Comparison of ENCODE assay signal across 10 cellular contexts in genomic region chr11:125071408-125071807, GRCh38. TPM values are rescaled to one million over a fixed set of nuclear protein-coding genes. Genes with fewer than 3 reads are reported as not detected.
DNase-seq lines count a peak whose midpoint lies in the region; ATAC-seq and TF ChIP-seq lines count a peak whose summit lies in the region.
"Had no signal": no experiment of that assay in that cellular context is flagged by ENCODE, and none has a peak within 500 bp of the region (broad histone marks: within the 10 kb centered on the region; RNA-seq: fewer than 3 reads in every experiment).

No MANE protein-coding gene starts in this region.

- no peak overlapping the region for H3T11ph ChIP-seq in H9 (ENCODE audit: low read length)

- no peaks in the 10 kb centered on the region for H3K36me3 ChIP-seq in PC-3 (ENCODE audit: low read depth, low read length)
- H3K36me3 ChIP-seq in left ventricle myocardium inferior: no peaks in the 10 kb centered on the region

- intact Hi-C loops in PC-3 (cut with micrococcal nuclease): no loop called here
- intact Hi-C loops in left ventricle myocardium inferior (cut with micrococcal nuclease): no loop called here

- DNase-seq in H9 (peak; percentile 27), PC-3 (peak; percentile 62), left ventricle myocardium inferior (no peak), COLO668 (lab: John Stamatoyannopoulos, UW; ENCODE audit: unreplicated experiment) (no peak), G401 (ENCODE audit: low spot score) (no peak), NCI-H2029 treated with DMSO at 0.1 percent for 48 hours (lab: John Stamatoyannopoulos, UW) (no peak)
- DNase-seq: activated effector memory CD4-positive, alpha-beta T cell treated with Interleukin-2 at 50 U/mL for 16 hours; NCI-H446 treated with DMSO at 0.1 percent for 48 hours had no signal

- H3K27me3 ChIP-seq in H9 (ENCODE audit: insufficient read depth, low read length): no peaks in the 10 kb centered on the region
- no peaks in the 10 kb centered on the region for H3K27me3 ChIP-seq in PC-3 (ENCODE audit: low read length)
- peaks cover 86% of the 10 kb centered on the region for H3K27me3 ChIP-seq in left ventricle myocardium inferior (ENCODE audit: low read depth)

- peak; percentile 11; the same call in 1 of the 2 replicates for ATAC-seq in PC-3

- no peaks in the 10 kb centered on the region for H3K79me1 ChIP-seq in H9 (ENCODE audit: insufficient read depth, low read depth, low read length, poor library complexity, severe bottlenecking)

- H3K4me3 Mint-ChIP-seq in H9: no peak overlapping the region
- H3K4me3 Mint-ChIP-seq: T-helper 1 cell treated with Interleukin-12 subunit alpha and Interleukin-12 subunit beta and Interleukin-4 antibody, amounts not matched to agents 30 μg/mL and 1 μg/mL, for 36 hours had no signal

- H3K9me3 ChIP-seq in H9 (ENCODE audit: control insufficient read depth, low read depth, low read length) (no peaks in the 10 kb centered on the region), PC-3 (ENCODE audit: low read length) (no peaks in the 10 kb centered on the region), left ventricle myocardium inferior (replicated peaks) (no peaks in the 10 kb centered on the region)

- H3K27ac ChIP-seq in H9 (ENCODE audit: insufficient read length, low read depth, low read length): no peak overlapping the region
- peak overlapping the region; percentile 70 for H3K27ac ChIP-seq in PC-3 (ENCODE audit: low read length)
- peak overlapping the region; percentile 40 for H3K27ac ChIP-seq in left ventricle myocardium inferior (replicated peaks)
- H3K27ac ChIP-seq in skin epidermis: peak overlapping the region in 16 of 21 experiments; percentile 19 to 81 (median 59)

- no peak overlapping the region for H2BK15ac ChIP-seq in H9 (ENCODE audit: low read depth, low read length)

- no peak overlapping the region for H4K91ac ChIP-seq in H9 (ENCODE audit: insufficient read length, low read depth, low read length)

- no peaks in the 10 kb centered on the region for H3F3A ChIP-seq in PC-3 (ENCODE audit: low read length, unreplicated experiment)

- H4K5ac ChIP-seq in H9 (ENCODE audit: insufficient read length, low read depth, low read length): no peak overlapping the region

- BruUV-seq in PC-3 (replicated peaks; lab: Mats Ljungman, UMichigan): no TSS peak

- H2AFZ ChIP-seq in H9 (ENCODE audit: low read length) (no peak overlapping the region), PC-3 (ENCODE audit: low read length) (peak overlapping the region; percentile 25; the same call in 1 of the 2 replicates)

- H2BK120ac ChIP-seq in H9 (ENCODE audit: low read depth, low read length, poor library complexity, severe bottlenecking): no peak overlapping the region

- H3K9me3 Mint-ChIP-seq in H9: no peaks in the 10 kb centered on the region
- H3K9me3 Mint-ChIP-seq: T-helper 1 cell treated with Interleukin-12 subunit alpha and Interleukin-12 subunit beta and Interleukin-4 antibody, amounts not matched to agents 30 μg/mL and 1 μg/mL, for 36 hours had no signal

- H3K79me2 ChIP-seq in H9 (ENCODE audit: insufficient read depth, low read length): no peaks in the 10 kb centered on the region
- H3K79me2 ChIP-seq in PC-3 (ENCODE audit: low read length): no peaks in the 10 kb centered on the region

- no peak for TF ChIP-seq CTCF in H9 (conservative IDR thresholded peaks at IDR 0.05)
- TF ChIP-seq CTCF in PC-3 (conservative IDR thresholded peaks at IDR 0.05; ENCODE audit: low read depth, low read length): no peak
- TF ChIP-seq CTCF in left ventricle myocardium inferior (IDR thresholded peaks at IDR 0.05; ENCODE audit: borderline replicate concordance): no peak

- no peak overlapping the region for H2BK20ac ChIP-seq in H9 (ENCODE audit: low read depth, low read length, poor library complexity, severe bottlenecking)

- no peak overlapping the region for H2BK12ac ChIP-seq in H9 (ENCODE audit: insufficient read length, low read depth, low read length)

- no peak overlapping the region for H3K4me2 ChIP-seq in H9 (ENCODE audit: insufficient read depth, insufficient read length, low read length)
- peak overlapping the region; percentile 42 for H3K4me2 ChIP-seq in PC-3 (ENCODE audit: low read length)

- H3K23me2 ChIP-seq in H9 (ENCODE audit: insufficient read length, low read depth, low read length, poor library complexity, severe bottlenecking): no peaks in the 10 kb centered on the region

- no peaks in the 10 kb centered on the region for H3K36me3 Mint-ChIP-seq in H9 (ENCODE audit: insufficient read depth in 1 of 3, low read depth in 3 of 3)

- H3K4me3 ChIP-seq in PC-3 (ENCODE audit: low read length) (no peak overlapping the region), left ventricle myocardium inferior (no peak overlapping the region), skin epidermis (no peak overlapping the region)

- no peak overlapping the region; the same call in 1 of the 2 replicates for H3K14ac ChIP-seq in H9 (ENCODE audit: insufficient read depth, low read length)

- peak overlapping the region in 1 of 3 experiments; percentile 63; a peak in 1 of 7 replicates for H3K27ac Mint-ChIP-seq in H9
- H3K27ac Mint-ChIP-seq: T-helper 1 cell treated with Interleukin-12 subunit alpha and Interleukin-12 subunit beta and Interleukin-4 antibody, amounts not matched to agents 30 μg/mL and 1 μg/mL, for 36 hours had no signal

- H2AK5ac ChIP-seq in H9 (ENCODE audit: insufficient read length, low read length): no peak overlapping the region

- POLR2A ChIA-PET in PC-3 (lab: Charles Lee; ENCODE audit: unreplicated experiment): interaction anchor here (1.1 kb wide), 1 partner anchor 12 kb away, joined by 6 read pairs; no protein-coding TSS in a partner anchor

- H3K4ac ChIP-seq in H9 (ENCODE audit: low read depth, low read length): no peak overlapping the region

- H4K8ac ChIP-seq in H9 (replicated peaks; ENCODE audit: insufficient read length, low read depth, low read length): no peak overlapping the region

- peaks cover 13% of the 10 kb centered on the region for H3K27me3 Mint-ChIP-seq in H9 (ENCODE audit: low read depth)

- H3K9ac ChIP-seq in H9 (ENCODE audit: extremely low read depth, insufficient read length, low read length) (no peak overlapping the region), PC-3 (ENCODE audit: low read length) (peak overlapping the region; percentile 11; the same call in 1 of the 2 replicates)

- no peaks in the 10 kb centered on the region for H3K9me2 ChIP-seq in PC-3 (replicated peaks; ENCODE audit: low read length)

- H3K4me1 ChIP-seq in H9 (ENCODE audit: insufficient read depth, low read length) (no peaks in the 10 kb centered on the region), PC-3 (ENCODE audit: insufficient read depth, low read length) (peaks cover 40% of the 10 kb centered on the region), left ventricle myocardium inferior (no peaks in the 10 kb centered on the region)

- H2BK5ac ChIP-seq in H9 (ENCODE audit: insufficient read length, low read length): no peak overlapping the region

- in situ Hi-C loops in G401 (cut with HindIII; ENCODE audit: low sequenced_read_pairs): no loop called here

- no CpG with 5 or more reads among the region's 5 CpGs for WGBS in H9 (ENCODE audit: extremely low coverage, insufficient read length, low lambda C conversion rate)

- no peak overlapping the region for H3K56ac ChIP-seq in H9 (ENCODE audit: insufficient read length, low read depth, low read length)

- no peak overlapping the region for H3K18ac ChIP-seq in H9 (ENCODE audit: insufficient read length, low read depth, low read length)

- H3K4me1 Mint-ChIP-seq in H9: peaks cover 16 to 22% of the 10 kb centered on the region in 2 experiments

- no peaks in the 10 kb centered on the region for H4K20me1 ChIP-seq in H9 (ENCODE audit: control insufficient read depth, insufficient read depth, insufficient read length)
- H4K20me1 ChIP-seq in PC-3 (ENCODE audit: low read length): no peaks in the 10 kb centered on the region

- CTCF ChIA-PET in PC-3 (lab: Charles Lee): no interaction called here

- H3K23ac ChIP-seq in H9 (ENCODE audit: insufficient read length, low read depth, low read length): no peak overlapping the region

RNA-seq across cellular contexts. Expression of gene SLC37A2, which starts 8.3 kb away (rescaled TPM):
- total RNA-seq in H9 (2021): 0.61 and 1.2 TPM in 2 replicates
- 9.0 and 10.2 TPM in 2 replicates for total RNA-seq in PC-3 (2014; rRNA removed)
- 2.4 TPM for total RNA-seq in left ventricle myocardium inferior
- total RNA-seq in G401 (2014; rRNA removed; shearing (Covaris generic)): not detected in 2 replicates

RNA-seq across cellular contexts. Expression of gene TMEM218, which starts 40.0 kb away (rescaled TPM):
- total RNA-seq in H9 (2021) (14.3 and 15.2 TPM in 2 replicates), PC-3 (2014; rRNA removed) (33.6 and 37.0 TPM in 2 replicates), left ventricle myocardium inferior (6.2 TPM)
- total RNA-seq in G401 (2014; rRNA removed; shearing (Covaris generic)): 62.0 and 65.8 TPM in 2 replicates

Comparison
In these comparisons a context has a peak if more than half of its experiments do, and no peak if none do; other contexts are left out.
1. DNase-seq: peak in H9 (single experiment) and PC-3 (single experiment); none in left ventricle myocardium inferior (single experiment), COLO668 (single experiment), G401 (single experiment) and NCI-H2029 treated with DMSO at 0.1 percent for 48 hours (single experiment).